8 cellular contexts compared by ENCODE assay signal in genomic region chrX:1390621-1391369, GRCh38. TPM values are rescaled to one million over a fixed set of nuclear protein-coding genes. Genes with fewer than 3 reads are reported as not detected.
DNase-seq lines count a peak whose midpoint lies in the region; ATAC-seq and TF ChIP-seq lines count a peak whose summit lies in the region.

No MANE protein-coding gene starts in this region.

- DNase-seq in cardiac muscle cell (ENCODE audit: low read depth in 1 of 2, low spot score in 1 of 2): no peak
- DNase-seq in Right ventricle myocardium inferior (ENCODE audit: missing footprints): no peak
- DNase-seq in chondrocyte (ENCODE audit: low spot score): peak; percentile 64
- peak in 1 of 2 donors; percentile 12 for DNase-seq in uterus

- peak overlapping the region; percentile 91 for H3K4me3 Mint-ChIP-seq in chondrocyte (ENCODE audit: unreplicated experiment)

- no peaks in the 10 kb centered on the region for H3K27me3 Mint-ChIP-seq in chondrocyte (ENCODE audit: low read depth)

- H3K36me3 ChIP-seq in cardiac muscle cell (peaks cover 43% of the 10 kb centered on the region), uterus (no peaks in the 10 kb centered on the region)

- peak overlapping the region; percentile 89 for H3K4me3 ChIP-seq in cardiac muscle cell
- H3K4me3 ChIP-seq in mononuclear cell (ENCODE audit: low read length): peak overlapping the region; percentile 98
- H3K4me3 ChIP-seq in uterus: peak overlapping the region; percentile 96 to 99

- H3K36me3 Mint-ChIP-seq in chondrocyte (ENCODE audit: low read depth): peaks cover 33% of the 10 kb centered on the region

- H3K9me3 Mint-ChIP-seq in chondrocyte (ENCODE audit: low read depth): no peaks in the 10 kb centered on the region

- peak overlapping the region; percentile 99 for H3K27ac ChIP-seq in cardiac muscle cell
- H3K27ac ChIP-seq in uterus: peak overlapping the region; percentile 94 to 99

- no peak for TF ChIP-seq POLR2A in uterus (IDR thresholded peaks at IDR 0.05)

- peaks cover 52% of the 10 kb centered on the region for H3K4me1 Mint-ChIP-seq in chondrocyte (ENCODE audit: low read depth)

- H3K27ac Mint-ChIP-seq in chondrocyte (ENCODE audit: unreplicated experiment): peak overlapping the region; percentile 92

- no peaks in the 10 kb centered on the region for H3K9me3 ChIP-seq in cardiac muscle cell (ENCODE audit: low read depth)
- H3K9me3 ChIP-seq in mononuclear cell (ENCODE audit: low read depth, low read length): no peaks in the 10 kb centered on the region
- H3K9me3 ChIP-seq in uterus: no peaks in the 10 kb centered on the region

- H3K4me1 ChIP-seq in cardiac muscle cell (ENCODE audit: low read depth) (peaks cover 14% of the 10 kb centered on the region), mononuclear cell (ENCODE audit: insufficient read depth, low read length) (peaks cover 41% of the 10 kb centered on the region), uterus (peaks cover 0 to 11% of the 10 kb centered on the region in 2 donors)

- intact Hi-C loops in Right ventricle myocardium inferior (cut with DNase I) (loop anchor here (5.0 kb wide), 2 partner anchors 1217 to 1312 kb away; no protein-coding TSS in a partner anchor), uterus (cut with DNase I; ENCODE audit: low total_unique reads) (loop anchor here (5.0 kb wide), 1 partner anchor 62 kb away; the partner anchor contains the start of gene ASMTL)

- TF ChIP-seq CTCF in cardiac muscle cell (IDR thresholded peaks at IDR 0.05; ENCODE audit: low read depth, low read length) (no peak), chondrocyte (IDR thresholded peaks at IDR 0.05) (no peak), uterus (IDR thresholded peaks at IDR 0.05) (no peak)

- no peak for ATAC-seq in Right ventricle myocardium inferior
- no peak for ATAC-seq in HG03045 (IDR thresholded peaks at IDR 0.05; ENCODE audit: unreplicated experiment)
- ATAC-seq in esophagus mucosa: no peak
- no peak for ATAC-seq in GM18868 (IDR thresholded peaks at IDR 0.05; ENCODE audit: unreplicated experiment)

- H3K27me3 ChIP-seq in cardiac muscle cell (no peaks in the 10 kb centered on the region), mononuclear cell (ENCODE audit: insufficient read depth, low read length) (no peaks in the 10 kb centered on the region), uterus (no peaks in the 10 kb centered on the region)

RNA-seq across cellular contexts. Expression of gene SLC25A6, which starts 1.1 kb away (rescaled TPM):
- 484 and 592 TPM in 2 replicates for total RNA-seq in cardiac muscle cell
- polyA plus RNA-seq in cardiac muscle cell: 370 and 468 TPM in 2 replicates
- 145 TPM for total RNA-seq in Right ventricle myocardium inferior
- 270 to 332 TPM (median 327 TPM) in 3 replicates for total RNA-seq in chondrocyte
- total RNA-seq in mononuclear cell: 315 TPM
- 100 to 1,000 TPM; 140 to 289 (median 207) TPM for total RNA-seq in uterus
- total RNA-seq in esophagus mucosa: 294 TPM

RNA-seq across cellular contexts. Expression of gene IL3RA, which starts 54.2 kb away (rescaled TPM):
- 0.11 TPM in 1 of 2 replicates, not detected in the other for total RNA-seq in cardiac muscle cell
- polyA plus RNA-seq in cardiac muscle cell: 3.4 and 5.3 TPM in 2 replicates
- total RNA-seq in Right ventricle myocardium inferior: 8.1 TPM
- 0.23 to 0.47 TPM in 2 of 3 replicates, not detected in the other for total RNA-seq in chondrocyte
- total RNA-seq in mononuclear cell: 13.2 TPM
- total RNA-seq in uterus: 10 to 100 TPM in 1 of 4 donors, 1 to 10 TPM in 3; 1.2 to 16.2 (median 8.6) TPM
- total RNA-seq in esophagus mucosa: 1.2 TPM
